29 cellular contexts compared by ENCODE assay signal in genomic region chr9:105722099-105722498, GRCh38. TPM values are rescaled to one million over a fixed set of nuclear protein-coding genes. Genes with fewer than 3 reads are reported as not detected.
"Had no signal": no experiment of that assay in that cellular context is flagged by ENCODE, and none has a peak within 500 bp of the region (broad histone marks: within the 10 kb centered on the region; RNA-seq: fewer than 3 reads in every experiment).

No MANE protein-coding gene starts in this region.

- H3K27me3 Mint-ChIP-seq: dendritic cell treated with granulocyte-macrophage colony-stimulating factor and Interleukin-4, amounts not matched to agents 40 ng/mL and 50 ng/mL, for 4 days; naive thymus-derived CD4-positive, alpha-beta T cell had no signal

- H3K4me1 ChIP-seq: colonic mucosa, esophagus squamous epithelium, heart right ventricle, left lung, neural progenitor cell, prostate gland, right atrium auricular region, sigmoid colon, stomach had no signal

- H3K36me3 Mint-ChIP-seq: stimulated activated effector memory CD8-positive, alpha-beta T cell treated with anti-CD3 and anti-CD28 coated beads, Interleukin-12 subunit alpha, Interleukin-12 subunit beta, amount 100 ng/mL, for 72 hours had no signal

- H3K9ac ChIP-seq: neural progenitor cell had no signal

- DNase-seq: colonic mucosa; effector CD8-positive, alpha-beta T cell; erythroblast; esophagus squamous epithelium; foreskin melanocyte; glutamatergic neuron; heart right ventricle; hippocampal formation; left cardiac atrium; left lung; mesenchymal stem cell; midbrain; naive thymus-derived CD4-positive, alpha-beta T cell; sigmoid colon; stimulated activated CD4-positive, alpha-beta T cell treated with anti-CD3 and anti-CD28 coated beads, Interleukin-2, amount 100 ng/mL, for 24 hours; stimulated activated CD4-positive, alpha-beta T cell treated with anti-CD3 and anti-CD28 coated beads, Interleukin-4, amount 100 ng/mL, for 24 hours; stimulated activated naive CD4-positive, alpha-beta T cell treated with Interleukin-2 at 50 U/mL for 16 hours; stomach; thyroid gland; trophoblast cell had no signal

- H3K4me2 ChIP-seq: neural progenitor cell had no signal

- ATAC-seq: heart right ventricle; left cardiac atrium; left lung; naive thymus-derived CD4-positive, alpha-beta T cell; stimulated activated effector memory CD8-positive, alpha-beta T cell treated with anti-CD3 and anti-CD28 coated beads, Interleukin-12 subunit alpha, Interleukin-12 subunit beta, amount 100 ng/mL, for 72 hours had no signal

- H3K9me3 ChIP-seq: colonic mucosa, esophagus squamous epithelium, heart right ventricle, left lung, prostate gland, right atrium auricular region, sigmoid colon, stomach, thyroid gland had no signal

- H3K27ac Mint-ChIP-seq: dendritic cell treated with granulocyte-macrophage colony-stimulating factor and Interleukin-4, amounts not matched to agents 40 ng/mL and 50 ng/mL, for 4 days; nephron; neural progenitor cell; stimulated activated effector memory CD8-positive, alpha-beta T cell treated with anti-CD3 and anti-CD28 coated beads, Interleukin-12 subunit alpha, Interleukin-12 subunit beta, amount 100 ng/mL, for 72 hours had no signal

- H2AFZ ChIP-seq: neural progenitor cell had no signal

- H3K27ac ChIP-seq: colonic mucosa, esophagus squamous epithelium, heart right ventricle, left lung, neural progenitor cell, prostate gland, right atrium auricular region, sigmoid colon, stomach, thyroid gland had no signal

- H3K4me1 Mint-ChIP-seq: nephron; neural progenitor cell; stimulated activated effector memory CD8-positive, alpha-beta T cell treated with anti-CD3 and anti-CD28 coated beads, Interleukin-12 subunit alpha, Interleukin-12 subunit beta, amount 100 ng/mL, for 72 hours had no signal

- H3K9me3 Mint-ChIP-seq: dendritic cell treated with granulocyte-macrophage colony-stimulating factor and Interleukin-4, amounts not matched to agents 40 ng/mL and 50 ng/mL, for 4 days; naive thymus-derived CD4-positive, alpha-beta T cell; stimulated activated effector memory CD8-positive, alpha-beta T cell treated with anti-CD3 and anti-CD28 coated beads, Interleukin-12 subunit alpha, Interleukin-12 subunit beta, amount 100 ng/mL, for 72 hours had no signal

- H3K4me3 Mint-ChIP-seq: dendritic cell treated with granulocyte-macrophage colony-stimulating factor and Interleukin-4, amounts not matched to agents 40 ng/mL and 50 ng/mL, for 4 days; naive thymus-derived CD4-positive, alpha-beta T cell; nephron; neural progenitor cell; stimulated activated effector memory CD8-positive, alpha-beta T cell treated with anti-CD3 and anti-CD28 coated beads, Interleukin-12 subunit alpha, Interleukin-12 subunit beta, amount 100 ng/mL, for 72 hours had no signal

- H3K27me3 ChIP-seq: colonic mucosa, esophagus squamous epithelium, heart right ventricle, left lung, neural progenitor cell, right atrium auricular region, sigmoid colon, stomach, thyroid gland had no signal

- H3K36me3 ChIP-seq: colonic mucosa, left lung, neural progenitor cell, prostate gland, right atrium auricular region, sigmoid colon, thyroid gland had no signal

- H3K4me3 ChIP-seq: colonic mucosa, esophagus squamous epithelium, heart right ventricle, left lung, neural progenitor cell, prostate gland, right atrium auricular region, sigmoid colon, stomach, thyroid gland had no signal

RNA-seq across cellular contexts. Expression of gene TAL2, which starts 59.8 kb away (rescaled TPM):
- total RNA-seq: colonic mucosa, esophagus squamous epithelium, heart right ventricle, lower leg skin, lung microvascular endothelial cell, osteocyte, prostate gland, right atrium auricular region, sigmoid colon, thyroid gland had no signal
